In the genomic region with DNA sequence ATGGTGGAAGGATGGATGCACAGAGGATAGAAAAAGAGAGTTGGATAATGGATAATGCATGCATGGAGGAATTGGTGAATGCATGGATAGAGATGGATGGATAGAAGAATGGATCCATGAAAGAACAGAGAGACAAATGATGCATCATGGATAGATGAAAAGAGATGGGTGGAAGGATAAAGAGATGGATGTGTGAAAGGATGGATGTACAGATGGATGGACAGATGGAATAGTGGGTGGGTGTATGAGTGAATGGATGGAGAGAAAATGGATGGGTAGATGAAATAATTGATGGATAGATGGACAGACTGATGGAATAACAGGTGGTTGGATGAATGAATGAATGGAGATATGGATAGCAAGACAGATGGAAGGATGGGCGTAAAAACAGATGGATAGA, we compare ENCODE assay signal across 8 cellular contexts.
"Had no signal": no experiment of that assay in that cellular context is flagged by ENCODE, and none has a peak within 500 bp of the region (broad histone marks: within the 10 kb centered on the region; RNA-seq: fewer than 3 reads in every experiment).

No MANE protein-coding gene starts in this region.

- ATAC-seq: GM12878 had no signal

- DNase-seq: GDM1, GF-D8 had no signal

- H3K4me3 ChIP-seq: GM12878 had no signal

- FAIRE-seq: G401.6, GM12878, GM12891, GM12892, GM18507, GM19239 had no signal
